In genomic region chr17:9120471-9120870, GRCh38 we compare ENCODE assay signal across 13 cellular contexts.
DNase-seq lines count a peak whose midpoint lies in the region; ATAC-seq and TF ChIP-seq lines count a peak whose summit lies in the region.
"Had no signal": no experiment of that assay in that cellular context is flagged by ENCODE, and none has a peak within 500 bp of the region (broad histone marks: within the 10 kb centered on the region; RNA-seq: fewer than 3 reads in every experiment).

No MANE protein-coding gene starts in this region.

- no peaks in the 10 kb centered on the region for H3K27me3 ChIP-seq in right lobe of liver

- intact Hi-C loops in right lobe of liver (cut with DNase I), result no loop called here

- TF ChIP-seq POLR2A in right lobe of liver (IDR thresholded peaks at IDR 0.05), result no peak

- H3K4me3 ChIP-seq in astrocyte of the cerebellum (ENCODE audit: low read depth, low read length) (no peak overlapping the region), right lobe of liver (no peak overlapping the region)
- H3K4me3 ChIP-seq: HAP-1, skin epidermis had no signal

- no peaks in the 10 kb centered on the region for H3K36me3 ChIP-seq in right lobe of liver
- H3K36me3 ChIP-seq: HAP-1 had no signal

- no peaks in the 10 kb centered on the region for H3K9me3 ChIP-seq in right lobe of liver
- H3K9me3 ChIP-seq: HAP-1 had no signal

- ATAC-seq in right lobe of liver, result peak in 1 of 4 donors; percentile 28
- no peak for ATAC-seq in GM18517 (IDR thresholded peaks at IDR 0.05; ENCODE audit: unreplicated experiment)
- no peak for ATAC-seq in GM19351 (IDR thresholded peaks at IDR 0.05; ENCODE audit: unreplicated experiment)
- ATAC-seq in GM21390 (IDR thresholded peaks at IDR 0.05; ENCODE audit: unreplicated experiment), result no peak
- ATAC-seq: effector memory CD8-positive, alpha-beta T cell had no signal

- peak; percentile 19 for TF ChIP-seq CTCF in GM10266 (IDR thresholded peaks at IDR 0.05; ENCODE audit: control insufficient read depth, insufficient read depth, low read depth, missing control alignments)
- peak; percentile 28 for TF ChIP-seq CTCF in astrocyte of the cerebellum (IDR thresholded peaks at IDR 0.05; ENCODE audit: low read depth, low read length, missing control alignments)
- TF ChIP-seq CTCF in right lobe of liver (IDR thresholded peaks at IDR 0.05), result peak in 3 of 4 donors; percentile 18 to 31 (median 27)

- CTCF ChIA-PET in HEK293T (lab: Yijun Ruan, JAX), result no interaction called here

- DNase-seq in GM10266 (ENCODE audit: extremely low spot score) (no peak), HEK293T (ENCODE audit: extremely low spot score) (peak; percentile 50), astrocyte of the cerebellum (ENCODE audit: low read depth) (no peak), right lobe of liver (no peak)
- no peak for DNase-seq in stimulated activated naive CD4-positive, alpha-beta T cell (lab: John Stamatoyannopoulos, UW)
- DNase-seq: DMS153, NCI-H524 treated with DMSO at 0.1 percent for 48 hours had no signal

- 53% methylated on average over 4 of the region's 5 CpGs for WGBS in right lobe of liver (ENCODE audit: insufficient coverage, low coverage, low lambda C conversion rate, missing lambda C conversion rate)

- H3K27ac ChIP-seq in right lobe of liver, result no peak overlapping the region
- H3K27ac ChIP-seq: skin epidermis had no signal

- in situ Hi-C loops in astrocyte of the cerebellum (cut with HindIII; ENCODE audit: low sequenced_read_pairs), result no loop called here

- POLR2A ChIA-PET in HEK293T (lab: Yijun Ruan, JAX), result no interaction called here

- H3K4me1 ChIP-seq in right lobe of liver, result peaks cover 0 to 6% (median 0%) of the 10 kb centered on the region in 4 donors

TF ChIP-seq in HEK293T, 16 proteins besides CTCF, POLR2A, EP300 and RAD21:
- no peak for TF ChIP-seq SP1 (IDR thresholded peaks at IDR 0.05)
- no peak for TF ChIP-seq LEF1 (IDR thresholded peaks at IDR 0.05; ENCODE audit: borderline replicate concordance)
TF ChIP-seq in HEK293T: peak in this region for 0.
